In genomic region chr1:37514350-37515184, GRCh38 we compare ENCODE assay signal across 8 cellular contexts. TPM values are rescaled to one million over a fixed set of nuclear protein-coding genes. Genes with fewer than 3 reads are reported as not detected.
DNase-seq lines count a peak whose midpoint lies in the region; ATAC-seq, FAIRE-seq and TF ChIP-seq lines count a peak whose summit lies in the region.

Gene MEAF6, minus strand, starts transcription at chr1:37514766. Its CDS starts 20 bp downstream, at chr1:37514746.

- peaks cover 18% of the 10 kb centered on the region for H3K79me2 ChIP-seq in endothelial cell of umbilical vein (ENCODE audit: control insufficient read depth, insufficient read depth, low read length)

- intact Hi-C loops in endothelial cell of umbilical vein (cut with micrococcal nuclease): loop anchor here (1.0 to 2.0 kb wide), 6 partner anchors 20 to 168 kb away; partner anchors contain the start of genes GNL2 and SNIP1

- peak; percentile 53 to 91 for TF ChIP-seq CTCF in endothelial cell of umbilical vein (IDR thresholded peaks at IDR 0.05; ENCODE audit: extremely low read depth in 1 of 2, insufficient read depth in 1 of 2, low read depth in 1 of 2, low read length in 2 of 2)

- peak; percentile 63 for TF ChIP-seq POLR2A in endothelial cell of umbilical vein (IDR thresholded peaks at IDR 0.05; ENCODE audit: low read depth, low read length)

- no peaks in the 10 kb centered on the region; the same call in 1 of the 2 replicates for H3K9me3 ChIP-seq in NT2/D1 (ENCODE audit: insufficient read depth, low read length)
- no peaks in the 10 kb centered on the region for H3K9me3 ChIP-seq in endothelial cell of umbilical vein (replicated peaks; ENCODE audit: control insufficient read depth, insufficient read depth, low read length)

- H3K36me3 ChIP-seq in NT2/D1 (ENCODE audit: insufficient read depth, insufficient read length, low read length) (peaks cover 25% of the 10 kb centered on the region), endothelial cell of umbilical vein (ENCODE audit: control insufficient read depth in 2 of 2, extremely low read depth in 1 of 2, insufficient read depth in 2 of 2, low read length in 2 of 2) (peaks cover 3 to 5% of the 10 kb centered on the region in 2 experiments)

- H3K9me1 ChIP-seq in endothelial cell of umbilical vein (replicated peaks; ENCODE audit: control insufficient read depth, extremely low read depth, insufficient read depth, low read length): no peaks in the 10 kb centered on the region

- peak within 1 kb of the TSS; percentile 99 for H2AFZ ChIP-seq in endothelial cell of umbilical vein (ENCODE audit: low read depth, low read length)

- ATAC-seq in GM19452 (IDR thresholded peaks at IDR 0.05; ENCODE audit: unreplicated experiment): peak; percentile 88

- dilution Hi-C loops in endothelial cell of umbilical vein (cut with MboI; ENCODE audit: extremely low pct_ligation_motif_present, low sequenced_read_pairs): no loop called here

- no peaks in the 10 kb centered on the region for H4K20me1 ChIP-seq in endothelial cell of umbilical vein (replicated peaks; ENCODE audit: control insufficient read depth, extremely low read depth, insufficient read depth, low read length)

- peak within 1 kb of the TSS; percentile 97 for H3K4me2 ChIP-seq in endothelial cell of umbilical vein (ENCODE audit: insufficient read depth, low read length)

- H3K4me3 ChIP-seq in NT2/D1 (ENCODE audit: insufficient read length, low read depth) (peak within 1 kb of the TSS; percentile 91), endothelial cell of umbilical vein (replicated peaks in 1 of 3; ENCODE audit: insufficient read depth in 1 of 3, low read depth in 1 of 3, low read length in 3 of 3) (peak within 1 kb of the TSS; percentile 72 to 81 (median 80))

- DNase-seq in COLO668 (lab: John Stamatoyannopoulos, UW; ENCODE audit: unreplicated experiment) (peak; percentile 97), HK-2 (ENCODE audit: unreplicated experiment) (peak; percentile 88), NT2/D1 (ENCODE audit: low read depth, low spot score) (peak; percentile 83), endothelial cell of umbilical vein (ENCODE audit: low read depth, low spot score) (peak; percentile 85), middle frontal gyrus (ENCODE audit: extremely low spot score, low spot score) (peak; percentile 62)
- peak; percentile 82 for DNase-seq in activated CD8-positive, alpha-beta memory T cell treated with anti-CD3 and anti-CD28 coated beads, Interleukin-2, amount 50 U/mL, for 4 hours
- DNase-seq in stimulated activated CD8-positive, alpha-beta memory T cell treated with anti-CD3 and anti-CD28 coated beads, Interleukin-2, amount 100 ng/mL, for 48 hours (ENCODE audit: low read depth in 2 of 2): peak; percentile 74 to 83

- peak within 1 kb of the TSS; percentile 87 for H3K27ac ChIP-seq in endothelial cell of umbilical vein (ENCODE audit: insufficient read depth, low read depth, low read length)

- H3K4me1 ChIP-seq in NT2/D1 (ENCODE audit: insufficient read depth, insufficient read length): no peaks in the 10 kb centered on the region
- H3K4me1 ChIP-seq in endothelial cell of umbilical vein (ENCODE audit: control insufficient read depth, extremely low read depth, insufficient read depth, low read length): peaks cover 15% of the 10 kb centered on the region

- FAIRE-seq in endothelial cell of umbilical vein (lab: Jason Lieb, UNC): peak; percentile 73

- H3K9ac ChIP-seq in NT2/D1 (ENCODE audit: insufficient read length, low read depth) (peak within 1 kb of the TSS; percentile 99), endothelial cell of umbilical vein (replicated peaks; ENCODE audit: extremely low read depth, insufficient read depth, low read length) (peak within 1 kb of the TSS; percentile 93)

- no TSS peak for BruUV-seq in endothelial cell of umbilical vein (replicated peaks; lab: Mats Ljungman, UMichigan)

- H3K27me3 ChIP-seq in NT2/D1 (ENCODE audit: insufficient read depth, insufficient read length): peaks cover 2% of the 10 kb centered on the region
- H3K27me3 ChIP-seq in endothelial cell of umbilical vein (ENCODE audit: control insufficient read depth in 2 of 2, insufficient read depth in 2 of 2, low read length in 2 of 2): no peaks in the 10 kb centered on the region

- POLR2A ChIA-PET in endothelial cell of umbilical vein (lab: Charles Lee): interaction anchor here (0.6 to 1.1 kb wide), 3 partner anchors 10 to 39 kb away, joined by 3 to 5 read pairs (median 3); partner anchors contain the start of gene SNIP1

- CTCF ChIA-PET in endothelial cell of umbilical vein (lab: Charles Lee): interaction anchor here (0.6 to 2.5 kb wide), 36 partner anchors 9 to 1321 kb away, joined by 3 to 26 read pairs (median 4); partner anchors contain the start of genes DNALI1 and SNIP1

TF ChIP-seq in endothelial cell of umbilical vein, 7 proteins besides CTCF, POLR2A, EP300 and RAD21:
- TF ChIP-seq POLR2AphosphoS5 (IDR thresholded peaks at IDR 0.05; ENCODE audit: insufficient read depth, low read depth, low read length) (peak; percentile 93), MAX (IDR thresholded peaks at IDR 0.05; ENCODE audit: insufficient read depth, insufficient read length) (peak; percentile 58), JUN (IDR thresholded peaks at IDR 0.05; ENCODE audit: borderline replicate concordance, insufficient read depth, insufficient read length, low read depth) (no peak)

RNA-seq across cellular contexts. Expression of gene MEAF6, which starts in this region (rescaled TPM):
- 50.5 and 62.5 TPM in 2 replicates for total RNA-seq in endothelial cell of umbilical vein
- polyA plus RNA-seq in endothelial cell of umbilical vein: 24.3 and 28.0 TPM in 2 replicates
- 41.3 and 44.5 TPM in 2 replicates for polyA plus RNA-seq in endothelial cell of umbilical vein (2011; cell fraction: cytosol; rRNA removed)
- 35.8 and 55.2 TPM in 2 replicates for polyA plus RNA-seq in endothelial cell of umbilical vein (2011; cell fraction: nucleus; rRNA removed)
- 40.8 and 41.2 TPM in 2 replicates for polyA plus RNA-seq in endothelial cell of umbilical vein (2012)
- 15.7 and 16.3 TPM in 2 replicates for polyA minus RNA-seq in endothelial cell of umbilical vein
- polyA minus RNA-seq in endothelial cell of umbilical vein (2011; cell fraction: cytosol; rRNA and poly(A)+ RNA removed): 14.5 TPM
- polyA minus RNA-seq in endothelial cell of umbilical vein (2011; cell fraction: nucleus; rRNA and poly(A)+ RNA removed): 17.6 and 22.2 TPM in 2 replicates

Comparison
In these comparisons a context has a peak if more than half of its experiments do, and no peak if none do; other contexts are left out.
1. Peak in every context shown above with its lines: DNase-seq, ATAC-seq, H3K4me3 ChIP-seq and H3K27ac ChIP-seq.